ENCODE assay signal across 8 cellular contexts in the genomic region with DNA sequence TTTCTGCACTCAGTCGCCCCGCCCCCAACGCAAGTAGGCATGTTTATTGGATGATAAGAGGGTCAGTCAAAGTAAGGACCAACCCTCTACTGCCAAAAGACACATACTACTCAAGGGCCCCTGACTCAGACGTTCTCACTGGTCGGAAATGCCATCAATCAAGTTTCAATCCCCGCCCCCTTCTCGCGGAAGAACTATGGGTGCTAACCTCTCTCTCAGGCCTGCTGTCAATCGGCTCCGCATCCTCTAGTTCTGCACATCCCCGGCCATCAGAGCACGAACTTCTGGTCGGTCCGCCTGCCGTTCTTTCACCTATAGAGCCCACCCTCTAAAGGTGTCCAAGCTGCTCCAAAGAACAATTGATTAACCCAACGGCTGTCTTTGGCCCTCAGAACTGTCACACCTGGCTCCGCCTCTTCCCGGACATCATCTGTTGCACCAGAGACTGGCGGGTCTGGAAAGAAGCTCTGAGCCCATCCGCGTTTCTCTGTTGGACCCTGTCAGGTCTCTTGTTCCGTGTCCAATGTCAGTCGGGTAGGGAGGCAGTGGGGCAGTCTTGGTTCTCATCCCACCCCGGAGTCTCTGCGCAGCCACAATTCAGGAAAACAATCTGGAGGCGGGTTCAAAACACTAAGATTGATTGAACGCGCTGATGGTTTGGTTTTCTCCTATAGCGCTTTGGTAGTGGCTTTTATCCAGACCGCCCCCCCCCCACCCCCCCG. TPM values are rescaled to one million over a fixed set of nuclear protein-coding genes. Genes with fewer than 3 reads are reported as not detected.
DNase-seq lines count a peak whose midpoint lies in the region; ATAC-seq and TF ChIP-seq lines count a peak whose summit lies in the region.

No MANE protein-coding gene starts in this region.

- peak overlapping the region; percentile 66 for H3K9ac ChIP-seq in Loucy (ENCODE audit: low read depth, low read length, poor library complexity, severe bottlenecking)
- peak overlapping the region; percentile 75 for H3K9ac ChIP-seq in neural cell (ENCODE audit: low read length)

- H3K9me2 ChIP-seq in Loucy (replicated peaks; ENCODE audit: low read depth, low read length): no peaks in the 10 kb centered on the region
- H3K9me2 ChIP-seq in neural cell (ENCODE audit: insufficient read depth, low read length): no peaks in the 10 kb centered on the region

- no peaks in the 10 kb centered on the region for H3K9me3 Mint-ChIP-seq in stimulated activated naive CD8-positive, alpha-beta T cell treated with anti-CD3 and anti-CD28 coated beads, Interleukin-15, amount 100 ng/mL, for 72 hours

- H3K27ac ChIP-seq in RWPE2 (ENCODE audit: poor library complexity, severe bottlenecking): peak overlapping the region; percentile 29
- H3K27ac ChIP-seq in neural cell (ENCODE audit: low read length): peak overlapping the region; percentile 88

- H3K4me3 Mint-ChIP-seq in stimulated activated naive CD8-positive, alpha-beta T cell treated with anti-CD3 and anti-CD28 coated beads, Interleukin-15, amount 100 ng/mL, for 72 hours: peak overlapping the region; percentile 97

- H3K27me3 Mint-ChIP-seq in stimulated activated naive CD8-positive, alpha-beta T cell treated with anti-CD3 and anti-CD28 coated beads, Interleukin-15, amount 100 ng/mL, for 72 hours: no peaks in the 10 kb centered on the region

- H3K36me3 ChIP-seq in H7 (replicated peaks; ENCODE audit: control insufficient read depth, insufficient read depth, low read length) (no peaks in the 10 kb centered on the region), Loucy (ENCODE audit: insufficient read depth, low read length) (no peaks in the 10 kb centered on the region), RWPE2 (ENCODE audit: low read depth) (no peaks in the 10 kb centered on the region), neural cell (ENCODE audit: insufficient read depth, low read length) (no peaks in the 10 kb centered on the region)

- no peak for TF ChIP-seq EP300 in neural cell (conservative IDR thresholded peaks at IDR 0.05; ENCODE audit: poor library complexity, severe bottlenecking)

- H3K4me3 ChIP-seq in H7 (ENCODE audit: insufficient read depth, low read depth, low read length) (peak overlapping the region; percentile 63), Loucy (ENCODE audit: low read length, poor library complexity, severe bottlenecking) (peak overlapping the region; percentile 82), RWPE2 (ENCODE audit: severe bottlenecking) (peak overlapping the region; percentile 67), fibroblast of villous mesenchyme (ENCODE audit: low read depth, low read length) (peak overlapping the region; percentile 72), neural cell (ENCODE audit: low read length) (peak overlapping the region; percentile 65)

- H3K4me2 ChIP-seq in Loucy (ENCODE audit: low read depth, low read length, poor library complexity, severe bottlenecking): peak overlapping the region; percentile 59
- no peak overlapping the region for H3K4me2 ChIP-seq in neural cell (ENCODE audit: low read length)

- H4K20me1 ChIP-seq in Loucy (ENCODE audit: insufficient read depth, low read length, poor library complexity, severe bottlenecking) (no peaks in the 10 kb centered on the region), neural cell (ENCODE audit: insufficient read depth) (no peaks in the 10 kb centered on the region)

- no peaks in the 10 kb centered on the region for H3K4me1 Mint-ChIP-seq in stimulated activated naive CD8-positive, alpha-beta T cell treated with anti-CD3 and anti-CD28 coated beads, Interleukin-15, amount 100 ng/mL, for 72 hours

- ATAC-seq in RWPE2 (ENCODE audit: low read depth): peak; percentile 99
- peak; percentile 99 for ATAC-seq in stimulated activated naive CD8-positive, alpha-beta T cell treated with anti-CD3 and anti-CD28 coated beads, Interleukin-15, amount 100 ng/mL, for 72 hours

- DNase-seq in ELR (ENCODE audit: low read depth) (peak; percentile 93), H7 (peak; percentile 84), RWPE2 (ENCODE audit: low spot score) (peak; percentile 69), fibroblast of villous mesenchyme (ENCODE audit: low read depth) (peak; percentile 97)
- DNase-seq in activated effector memory CD4-positive, alpha-beta T cell treated with anti-CD3 and anti-CD28 coated beads, Interleukin-2, amount 50 U/mL, for 16 hours: peak; percentile 94
- peak; percentile 90 to 93 for DNase-seq in stimulated activated naive CD8-positive, alpha-beta T cell treated with anti-CD3 and anti-CD28 coated beads, Interleukin-15, amount 100 ng/mL, for 72 hours

- TF ChIP-seq RAD21 in neural cell (conservative IDR thresholded peaks at IDR 0.05): no peak

- H3F3A ChIP-seq in Loucy (ENCODE audit: low read depth) (no peaks in the 10 kb centered on the region), neural cell (ENCODE audit: insufficient read depth, low read length, poor library complexity, severe bottlenecking) (no peaks in the 10 kb centered on the region)

- peak overlapping the region; percentile 96 for H2AFZ ChIP-seq in Loucy (ENCODE audit: low read length)
- H2AFZ ChIP-seq in neural cell (ENCODE audit: low read depth, low read length): peak overlapping the region; percentile 29

- TF ChIP-seq CTCF in Loucy (conservative IDR thresholded peaks at IDR 0.05; ENCODE audit: low read length): no peak
- TF ChIP-seq CTCF in RWPE2 (IDR thresholded peaks at IDR 0.05; ENCODE audit: poor library complexity, severe bottlenecking): no peak
- no peak for TF ChIP-seq CTCF in fibroblast of villous mesenchyme (IDR thresholded peaks at IDR 0.05; ENCODE audit: insufficient read depth, low read depth, low read length)
- TF ChIP-seq CTCF in neural cell (IDR thresholded peaks at IDR 0.05; ENCODE audit: poor library complexity, severe bottlenecking): no peak

- H3K4me1 ChIP-seq in Loucy (ENCODE audit: insufficient read depth, low read length, poor library complexity, severe bottlenecking): no peaks in the 10 kb centered on the region
- H3K4me1 ChIP-seq in RWPE2 (ENCODE audit: insufficient read depth, poor library complexity, severe bottlenecking): no peaks in the 10 kb centered on the region

- H3K9me3 ChIP-seq in Loucy (ENCODE audit: insufficient read depth, low read depth, low read length) (no peaks in the 10 kb centered on the region), RWPE2 (ENCODE audit: severe bottlenecking) (no peaks in the 10 kb centered on the region), neural cell (ENCODE audit: low read length) (no peaks in the 10 kb centered on the region)

- peak overlapping the region; percentile 99 for H3K27ac Mint-ChIP-seq in stimulated activated naive CD8-positive, alpha-beta T cell treated with anti-CD3 and anti-CD28 coated beads, Interleukin-15, amount 100 ng/mL, for 72 hours

- H3K79me2 ChIP-seq in Loucy (ENCODE audit: insufficient read depth, low read length) (peaks cover 7% of the 10 kb centered on the region), neural cell (replicated peaks; ENCODE audit: insufficient read depth, low read length) (no peaks in the 10 kb centered on the region)

- no peaks in the 10 kb centered on the region for H3K27me3 ChIP-seq in H7 (ENCODE audit: control insufficient read depth, insufficient read depth, low read length)
- H3K27me3 ChIP-seq in Loucy (ENCODE audit: insufficient read depth, low read length, poor library complexity, severe bottlenecking): no peaks in the 10 kb centered on the region
- H3K27me3 ChIP-seq in RWPE2 (ENCODE audit: insufficient read depth, poor library complexity, severe bottlenecking): no peaks in the 10 kb centered on the region
- H3K27me3 ChIP-seq in neural cell (ENCODE audit: insufficient read depth, low read depth, low read length): no peaks in the 10 kb centered on the region

TF ChIP-seq in neural cell, 6 proteins besides CTCF, POLR2A, EP300 and RAD21 (continues in another document):
- no peak for TF ChIP-seq SMC3 (conservative IDR thresholded peaks at IDR 0.05; ENCODE audit: poor library complexity)
- TF ChIP-seq, protein P1, sequence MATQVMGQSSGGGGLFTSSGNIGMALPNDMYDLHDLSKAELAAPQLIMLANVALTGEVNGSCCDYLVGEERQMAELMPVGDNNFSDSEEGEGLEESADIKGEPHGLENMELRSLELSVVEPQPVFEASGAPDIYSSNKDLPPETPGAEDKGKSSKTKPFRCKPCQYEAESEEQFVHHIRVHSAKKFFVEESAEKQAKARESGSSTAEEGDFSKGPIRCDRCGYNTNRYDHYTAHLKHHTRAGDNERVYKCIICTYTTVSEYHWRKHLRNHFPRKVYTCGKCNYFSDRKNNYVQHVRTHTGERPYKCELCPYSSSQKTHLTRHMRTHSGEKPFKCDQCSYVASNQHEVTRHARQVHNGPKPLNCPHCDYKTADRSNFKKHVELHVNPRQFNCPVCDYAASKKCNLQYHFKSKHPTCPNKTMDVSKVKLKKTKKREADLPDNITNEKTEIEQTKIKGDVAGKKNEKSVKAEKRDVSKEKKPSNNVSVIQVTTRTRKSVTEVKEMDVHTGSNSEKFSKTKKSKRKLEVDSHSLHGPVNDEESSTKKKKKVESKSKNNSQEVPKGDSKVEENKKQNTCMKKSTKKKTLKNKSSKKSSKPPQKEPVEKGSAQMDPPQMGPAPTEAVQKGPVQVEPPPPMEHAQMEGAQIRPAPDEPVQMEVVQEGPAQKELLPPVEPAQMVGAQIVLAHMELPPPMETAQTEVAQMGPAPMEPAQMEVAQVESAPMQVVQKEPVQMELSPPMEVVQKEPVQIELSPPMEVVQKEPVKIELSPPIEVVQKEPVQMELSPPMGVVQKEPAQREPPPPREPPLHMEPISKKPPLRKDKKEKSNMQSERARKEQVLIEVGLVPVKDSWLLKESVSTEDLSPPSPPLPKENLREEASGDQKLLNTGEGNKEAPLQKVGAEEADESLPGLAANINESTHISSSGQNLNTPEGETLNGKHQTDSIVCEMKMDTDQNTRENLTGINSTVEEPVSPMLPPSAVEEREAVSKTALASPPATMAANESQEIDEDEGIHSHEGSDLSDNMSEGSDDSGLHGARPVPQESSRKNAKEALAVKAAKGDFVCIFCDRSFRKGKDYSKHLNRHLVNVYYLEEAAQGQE (IDR thresholded peaks at IDR 0.05; ENCODE audit: borderline replicate concordance): peak; percentile 78
- TF ChIP-seq TAF1 (IDR thresholded peaks at IDR 0.05; ENCODE audit: low read depth): peak; percentile 2
- no peak for TF ChIP-seq MXI1 (conservative IDR thresholded peaks at IDR 0.05; ENCODE audit: poor library complexity, severe bottlenecking)
- no peak for TF ChIP-seq EZH2 (IDR thresholded peaks at IDR 0.05; ENCODE audit: borderline replicate concordance, insufficient read depth, low read length, poor library complexity, severe bottlenecking)

RNA-seq across cellular contexts. Expression of a gene that starts 15.2 kb away (rescaled TPM):
- total RNA-seq in H7 (2014; rRNA removed; shearing (Covaris generic)): 106 and 108 TPM in 2 replicates
- total RNA-seq in fibroblast of villous mesenchyme: 55.3 and 83.1 TPM in 2 replicates
- 184 and 195 TPM in 2 replicates for polyA plus RNA-seq in neural cell
- polyA minus RNA-seq in neural cell: 53.6 and 67.1 TPM in 2 replicates

RNA-seq across cellular contexts. Expression of a gene that starts 15.7 kb away (rescaled TPM):
- total RNA-seq in H7 (2014; rRNA removed; shearing (Covaris generic)): 72.6 and 79.1 TPM in 2 replicates
- total RNA-seq in fibroblast of villous mesenchyme: 39.6 and 49.2 TPM in 2 replicates
- 53.1 and 64.9 TPM in 2 replicates for polyA plus RNA-seq in neural cell
- polyA minus RNA-seq in neural cell: 63.9 and 75.5 TPM in 2 replicates

RNA-seq across cellular contexts. Expression of a gene that starts 51.1 kb away (rescaled TPM):
- 0.31 TPM in 1 of 2 replicates, not detected in the other for total RNA-seq in H7 (2014; rRNA removed; shearing (Covaris generic))
- 3.5 and 6.5 TPM in 2 replicates for total RNA-seq in fibroblast of villous mesenchyme
- polyA plus RNA-seq in neural cell: 1.5 TPM in 1 of 2 replicates, not detected in the other
- polyA minus RNA-seq in neural cell: 0.97 TPM in 1 of 2 replicates, not detected in the other

Comparison
In these comparisons a context has a peak if more than half of its experiments do, and no peak if none do; other contexts are left out.
1. Peak in every context shown above with its lines: DNase-seq, ATAC-seq, H3K4me3 ChIP-seq and H3K27ac ChIP-seq.